ENCODE assay signal across 28 cellular contexts in genomic region chr20:63414720-63415417, GRCh38. TPM values are rescaled to one million over a fixed set of nuclear protein-coding genes. Genes with fewer than 3 reads are reported as not detected.
DNase-seq lines count a peak whose midpoint lies in the region; FAIRE-seq and TF ChIP-seq lines count a peak whose summit lies in the region.
"Had no signal": no experiment of that assay in that cellular context is flagged by ENCODE, and none has a peak within 500 bp of the region (broad histone marks: within the 10 kb centered on the region; RNA-seq: fewer than 3 reads in every experiment).

No MANE protein-coding gene starts in this region.

- no peak overlapping the region for H2BK120ac ChIP-seq in H1 (replicated peaks; ENCODE audit: low read depth, low read length)

- intact Hi-C loops in vagina (cut with DNase I) (no loop called here), uterus (cut with DNase I; ENCODE audit: low total_unique reads) (no loop called here)

- no peak for TF ChIP-seq POLR2A in H1 (IDR thresholded peaks at IDR 0.05; ENCODE audit: control extremely low read depth in 1 of 2, low read depth in 2 of 2, low read length in 2 of 2)
- no peak for TF ChIP-seq POLR2A in vagina (IDR thresholded peaks at IDR 0.05)
- TF ChIP-seq POLR2A in uterus (IDR thresholded peaks at IDR 0.05) = no peak

- no peaks in the 10 kb centered on the region for H4K20me1 ChIP-seq in H1 (replicated peaks in 1 of 2; ENCODE audit: control insufficient read depth in 1 of 2, insufficient read depth in 2 of 2, low read length in 2 of 2)

- TF ChIP-seq CTCF in H1 (IDR thresholded peaks at IDR 0.05; ENCODE audit: control extremely low read depth in 1 of 3, insufficient read depth in 1 of 3, low read depth in 1 of 3, low read length in 3 of 3) = no peak
- TF ChIP-seq CTCF in vagina (IDR thresholded peaks at IDR 0.05) = no peak
- TF ChIP-seq CTCF in uterus (IDR thresholded peaks at IDR 0.05) = no peak

- H3K14ac ChIP-seq in H1 (ENCODE audit: insufficient read length) = no peak overlapping the region

- H2BK12ac ChIP-seq in H1 (ENCODE audit: low read depth, low read length) = no peak overlapping the region

- H3K4me3 ChIP-seq in H1 (ENCODE audit: extremely low read depth in 1 of 4, insufficient read depth in 2 of 4, low read depth in 3 of 4, low read length in 4 of 4) = no peak overlapping the region
- no peak overlapping the region for H3K4me3 ChIP-seq in vagina
- H3K4me3 ChIP-seq in uterus = no peak overlapping the region
- H3K4me3 ChIP-seq: BLaER1, GM12878 had no signal

- H3K27ac ChIP-seq in H1 (ENCODE audit: low read depth, low read length) = no peak overlapping the region
- no peak overlapping the region for H3K27ac ChIP-seq in vagina
- H3K27ac ChIP-seq in uterus = no peak overlapping the region
- H3K27ac ChIP-seq: BLaER1 had no signal

- H4K91ac ChIP-seq in H1 (replicated peaks; ENCODE audit: insufficient read length, low read length) = no peak overlapping the region

- H3K27me3 ChIP-seq in H1 (replicated peaks in 1 of 4; ENCODE audit: control insufficient read depth in 3 of 4, extremely low read depth in 1 of 4, insufficient read depth in 3 of 4, low read length in 3 of 4) (no peaks in the 10 kb centered on the region), vagina (no peaks in the 10 kb centered on the region), uterus (no peaks in the 10 kb centered on the region)

- 93% methylated on average over 27 of the region's 42 CpGs; no CpG with 5 or more reads in 1 of the 2 experiments for WGBS in H1 (ENCODE audit: extremely low coverage in 1 of 2, insufficient coverage in 1 of 2, insufficient read length in 1 of 2, insufficient replicate concordance in 2 of 2, low coverage in 1 of 2, low lambda C conversion rate in 2 of 2, missing lambda C conversion rate in 1 of 2), 2 experiments

- no peak overlapping the region for H3K4me2 ChIP-seq in H1 (ENCODE audit: insufficient read depth in 1 of 2, low read depth in 2 of 2, low read length in 2 of 2)

- TF ChIP-seq EP300 in H1 (IDR thresholded peaks at IDR 0.05; ENCODE audit: borderline replicate concordance in 1 of 2, low read depth in 2 of 2, low read length in 2 of 2) = no peak

- no peaks in the 10 kb centered on the region for H3K36me3 ChIP-seq in H1 (ENCODE audit: control insufficient read depth in 2 of 4, insufficient read depth in 4 of 4, low read length in 3 of 4)
- no peaks in the 10 kb centered on the region for H3K36me3 ChIP-seq in vagina
- H3K36me3 ChIP-seq in uterus = no peaks in the 10 kb centered on the region
- H3K36me3 ChIP-seq: BE2C, BLaER1 had no signal

- no peak overlapping the region for H3K23ac ChIP-seq in H1 (ENCODE audit: insufficient read length)

- H3K79me1 ChIP-seq in H1 (ENCODE audit: low read depth, low read length) = no peaks in the 10 kb centered on the region

- peak overlapping the region; percentile 63 for H4K8ac ChIP-seq in H1 (ENCODE audit: extremely low read depth, insufficient read depth, low read length)

- no peak overlapping the region for H2AFZ ChIP-seq in H1 (ENCODE audit: low read length)

- no peak overlapping the region for H3K18ac ChIP-seq in H1 (ENCODE audit: extremely low read depth, low read length)

- H3K4ac ChIP-seq in H1 (replicated peaks; ENCODE audit: insufficient read length, low read depth, low read length) = no peak overlapping the region

- H3K4me1 ChIP-seq in H1 (replicated peaks in 1 of 4; ENCODE audit: control insufficient read depth in 3 of 4, insufficient read depth in 4 of 4, low read length in 3 of 4) (peaks cover 0 to 15% (median 5%) of the 10 kb centered on the region in 4 experiments; a peak in 5 of 7 replicates), vagina (no peaks in the 10 kb centered on the region), uterus (no peaks in the 10 kb centered on the region)
- H3K4me1 ChIP-seq: BE2C had no signal

- POLR2A ChIA-PET in H1 (lab: Charles Lee; ENCODE audit: partially characterized antibody) = no interaction called here

- H2BK20ac ChIP-seq in H1 (ENCODE audit: low read length) = no peak overlapping the region

- peaks cover 2% of the 10 kb centered on the region; the same call in 1 of the 2 replicates for H3K23me2 ChIP-seq in H1 (ENCODE audit: low read depth, low read length)

- no peak overlapping the region for H4K5ac ChIP-seq in H1 (ENCODE audit: insufficient read length, low read depth, low read length)

- no peak overlapping the region for H3K56ac ChIP-seq in H1 (replicated peaks; ENCODE audit: insufficient read length, low read depth, low read length)

- H3K9ac ChIP-seq in H1 (replicated peaks in 1 of 4; ENCODE audit: extremely low read depth in 1 of 4, low read depth in 3 of 4, low read length in 3 of 4) = no peak overlapping the region
- H3K9ac ChIP-seq: BLaER1 had no signal

- DNase-seq in SW480 (ENCODE audit: low spot score) (peak; percentile 56), H1 (ENCODE audit: low read depth in 1 of 2, low spot score in 2 of 2) (no peak), RPMI8226 (no peak), vagina (ENCODE audit: extremely low spot score in 2 of 2) (no peak), uterus (no peak)
- DNase-seq: 8988T; ACHN; BE2C; C1 segment of cervical spinal cord; CD4-positive, CD25-positive, alpha-beta regulatory T cell; CD8-positive, alpha-beta memory T cell; COR-L47; DMS 273 treated with DMSO at 0.1 percent for 48 hours; DMS153; DMS53; DMS79; DND-41; EL; GDM1 had no signal

- FAIRE-seq in H1 (lab: Jason Lieb, UNC) = no peak
- FAIRE-seq: A204.1, GM12878, GM12892, GM18507 had no signal

- H2BK5ac ChIP-seq in H1 (ENCODE audit: low read depth, low read length) = no peak overlapping the region

- no peaks in the 10 kb centered on the region for H3K79me2 ChIP-seq in H1 (ENCODE audit: control insufficient read depth in 1 of 2, insufficient read depth in 2 of 2, low read length in 2 of 2)

- TF ChIP-seq RAD21 in H1 (IDR thresholded peaks at IDR 0.05 in 1 of 2, conservative IDR thresholded peaks at IDR 0.05 in 1 of 2; ENCODE audit: low read depth in 2 of 2, low read length in 2 of 2) = no peak

- no peak overlapping the region for H2BK15ac ChIP-seq in H1 (ENCODE audit: low read length)

- no peak overlapping the region for H2AK5ac ChIP-seq in H1 (ENCODE audit: low read depth, low read length)

- CTCF ChIA-PET in H1 (lab: Charles Lee; ENCODE audit: partially characterized antibody) = interaction anchor here (1.1 kb wide), 1 partner anchor 27 kb away, joined by 3 read pairs; no protein-coding TSS in a partner anchor

- no peaks in the 10 kb centered on the region for H3K9me3 ChIP-seq in H1 (ENCODE audit: insufficient read depth in 2 of 2, low read depth in 1 of 2, low read length in 1 of 2)
- no peaks in the 10 kb centered on the region for H3K9me3 ChIP-seq in vagina
- no peaks in the 10 kb centered on the region for H3K9me3 ChIP-seq in uterus
- H3K9me3 ChIP-seq: BE2C, BLaER1 had no signal

TF ChIP-seq in H1, 55 proteins besides CTCF, POLR2A, EP300 and RAD21 (continues in another document):
- no peak for TF ChIP-seq POU5F1 (IDR thresholded peaks at IDR 0.05; ENCODE audit: low read depth, low read length)
- no peak for TF ChIP-seq RXRA (IDR thresholded peaks at IDR 0.05; ENCODE audit: insufficient read depth, low read depth, low read length)
- TF ChIP-seq CTBP2 (IDR thresholded peaks at IDR 0.05; ENCODE audit: borderline replicate concordance, insufficient read depth, insufficient read length, low read length) = no peak
- no peak for TF ChIP-seq SIN3A (conservative IDR thresholded peaks at IDR 0.05 in 1 of 2, IDR thresholded peaks at IDR 0.05 in 1 of 2; ENCODE audit: low read depth in 1 of 2, low read length in 2 of 2)
- TF ChIP-seq MAX (IDR thresholded peaks at IDR 0.05) = no peak
- TF ChIP-seq E2F6 (IDR thresholded peaks at IDR 0.05) = no peak
- no peak for TF ChIP-seq SP4 (IDR thresholded peaks at IDR 0.05; ENCODE audit: low read length)
- TF ChIP-seq POLR2AphosphoS5 (IDR thresholded peaks at IDR 0.05; ENCODE audit: low read depth, low read length) = no peak
- no peak for TF ChIP-seq TAF7 (optimal IDR thresholded peaks at IDR 0.05; ENCODE audit: borderline replicate concordance, low read depth, low read length)
- no peak for TF ChIP-seq KDM4A (IDR thresholded peaks at IDR 0.05; ENCODE audit: low read depth, low read length, severe bottlenecking)
- no peak for TF ChIP-seq TAF1 (IDR thresholded peaks at IDR 0.05; ENCODE audit: low read depth, low read length)
- TF ChIP-seq BCL11A (IDR thresholded peaks at IDR 0.05; ENCODE audit: low read depth in 2 of 2, low read length in 2 of 2) = no peak

RNA-seq across cellular contexts. Expression of gene CHRNA4, which starts 53.7 kb away (rescaled TPM):
- total RNA-seq in H1 (2021; fragmentation: NEBNext Ultra II Directional; extraction: Animal tissue kit (Norgen Biotek cat#: 25700)) = 2.7 and 5.7 TPM in 2 replicates
- 4.3 and 5.0 TPM in 2 replicates for polyA plus RNA-seq in H1 (2011; rRNA removed)
- polyA plus RNA-seq in H1 (2011; cell fraction: cytosol; rRNA removed) = 1.8 TPM
- 4.9 TPM for polyA plus RNA-seq in H1 (2011; cell fraction: nucleus; rRNA removed)
- 2.0 to 4.0 TPM (median 2.5 TPM) in 4 replicates for polyA plus RNA-seq in H1 (2012, experiment 1 of 2)
- 1.6 TPM for polyA plus RNA-seq in H1 (2012, experiment 2 of 2)
- polyA plus RNA-seq in H1 (2013, experiment 1 of 2) = 4.1 TPM
- 3.8 TPM for polyA plus RNA-seq in H1 (2013, experiment 2 of 2)
- polyA minus RNA-seq in H1 (2011; rRNA and poly(A)+ RNA removed) = 5.6 and 11.1 TPM in 2 replicates
- polyA minus RNA-seq in H1 (2011; cell fraction: cytosol; rRNA and poly(A)+ RNA removed) = 8.4 TPM
- 4.4 TPM for polyA minus RNA-seq in H1 (2011; cell fraction: nucleus; rRNA and poly(A)+ RNA removed)
- total RNA-seq in vagina (0.25 TPM), uterus (1 to 10 TPM in 1 of 4 donors, under 1 TPM in 1, not detected in 2; 0.21 to 1.5 TPM)
- total RNA-seq: CD4-positive, alpha-beta memory T cell; CD4-positive, CD25-positive, alpha-beta regulatory T cell; CD8-positive, alpha-beta memory T cell; Daoy had no signal
- polyA plus RNA-seq: AG04450; CD14-positive monocyte; CD4-positive, alpha-beta memory T cell; CD4-positive, CD25-positive, alpha-beta regulatory T cell; CD8-positive, alpha-beta memory T cell had no signal

RNA-seq across cellular contexts. Expression of gene KCNQ2, which starts 57.6 kb away (rescaled TPM):
- total RNA-seq in H1 (2021; fragmentation: NEBNext Ultra II Directional; extraction: Animal tissue kit (Norgen Biotek cat#: 25700)) = 82.6 and 88.6 TPM in 2 replicates
- 243 and 277 TPM in 2 replicates for polyA plus RNA-seq in H1 (2011; rRNA removed)
- polyA plus RNA-seq in H1 (2011; cell fraction: cytosol; rRNA removed) = 174 TPM
- 206 TPM for polyA plus RNA-seq in H1 (2011; cell fraction: nucleus; rRNA removed)
- 41.9 to 107 TPM (median 94.0 TPM) in 4 replicates for polyA plus RNA-seq in H1 (2012, experiment 1 of 2)
- polyA plus RNA-seq in H1 (2012, experiment 2 of 2) = 88.7 TPM
- 72.4 TPM for polyA plus RNA-seq in H1 (2013, experiment 1 of 2)
- 73.2 TPM for polyA plus RNA-seq in H1 (2013, experiment 2 of 2)
- polyA minus RNA-seq in H1 (2011; rRNA and poly(A)+ RNA removed) = 40.5 and 42.0 TPM in 2 replicates
- 39.6 TPM for polyA minus RNA-seq in H1 (2011; cell fraction: cytosol; rRNA and poly(A)+ RNA removed)
- 33.1 TPM for polyA minus RNA-seq in H1 (2011; cell fraction: nucleus; rRNA and poly(A)+ RNA removed)
- total RNA-seq in vagina = 1.2 TPM
- total RNA-seq in uterus = 1 to 10 TPM in 2 of 4 donors, not detected in 2; 1.2 to 4.9 TPM
- total RNA-seq: CD4-positive, alpha-beta memory T cell; CD8-positive, alpha-beta memory T cell had no signal
- polyA plus RNA-seq: AG04450; CD14-positive monocyte; CD4-positive, alpha-beta memory T cell; CD8-positive, alpha-beta memory T cell had no signal

Comparison
In these comparisons a context has a peak if more than half of its experiments do, and no peak if none do; other contexts are left out.
1. RNA of gene KCNQ2, which starts 57.6 kb away (total RNA-seq): 82.6 to 88.6 TPM in H1; 1.2 TPM in vagina (single experiment) and 1.2 to 4.9 TPM in uterus; every median in the first group is over 10 times any median in the second.